Comparison of ENCODE assay signal across 8 cellular contexts in genomic region chr19:18833141-18833476, GRCh38. TPM values are rescaled to one million over a fixed set of nuclear protein-coding genes. Genes with fewer than 3 reads are reported as not detected.
DNase-seq lines count a peak whose midpoint lies in the region; ATAC-seq and TF ChIP-seq lines count a peak whose summit lies in the region.

No MANE protein-coding gene starts in this region.

- peaks cover 44 to 50% (median 47%) of the 10 kb centered on the region in 10 experiments for H3K4me1 ChIP-seq in BLaER1 treated with 17β-estradiol and CSF1 and Interleukin-3, amounts not matched to agents 10 nM and 100 nM

- H3K27ac Mint-ChIP-seq in IgD-negative memory B cell (peak overlapping the region; percentile 81 to 92 (median 87)), naive B cell (peak overlapping the region in 5 of 6 donors; percentile 57 to 98 (median 92))

- H3K27ac ChIP-seq in BLaER1 treated with 17β-estradiol and CSF1 and Interleukin-3, amounts not matched to agents 10 nM and 100 nM: peak overlapping the region; percentile 91 to 98 (median 96); a peak in 21 of 22 replicates

- H3K4me3 Mint-ChIP-seq in IgD-negative memory B cell (peak overlapping the region; percentile 85 to 96 (median 93)), naive B cell (peak overlapping the region; percentile 90 to 98 (median 93))

- in situ Hi-C loops in GM13977 (cut with MboI; ENCODE audit: low pct_unique_long_range_greater_than_20kb, low sequenced_read_pairs, unreplicated experiment): no loop called here
- in situ Hi-C loops in G401 (cut with HindIII; ENCODE audit: low sequenced_read_pairs): no loop called here

- H3K36me3 Mint-ChIP-seq in IgD-negative memory B cell (no peaks in the 10 kb centered on the region), naive B cell (peaks cover 0 to 6% of the 10 kb centered on the region in 2 donors)

- peak overlapping the region; percentile 87 to 100 (median 97) for H3K4me3 ChIP-seq in BLaER1 treated with 17β-estradiol and CSF1 and Interleukin-3, amounts not matched to agents 10 nM and 100 nM
- peak overlapping the region; percentile 84 for H3K4me3 ChIP-seq in cardiac fibroblast (replicated peaks in 1 of 2; ENCODE audit: low read depth in 2 of 2, low read length in 2 of 2)

- H3K9me3 Mint-ChIP-seq in IgD-negative memory B cell (no peaks in the 10 kb centered on the region), naive B cell (no peaks in the 10 kb centered on the region)

- ATAC-seq in naive B cell (ENCODE audit: low read depth in 2 of 2): no peak
- no peak for ATAC-seq in HG03457 (IDR thresholded peaks at IDR 0.05; ENCODE audit: unreplicated experiment)

- H3K9me3 ChIP-seq in BLaER1 treated with 17β-estradiol and CSF1 and Interleukin-3, amounts not matched to agents 10 nM and 100 nM (replicated peaks in 1 of 11): no peaks in the 10 kb centered on the region

- H3K27me3 Mint-ChIP-seq in IgD-negative memory B cell: no peaks in the 10 kb centered on the region
- peaks cover 0 to 4% (median 0%) of the 10 kb centered on the region in 3 donors for H3K27me3 Mint-ChIP-seq in naive B cell

- no peaks in the 10 kb centered on the region for H3K27me3 ChIP-seq in BLaER1 treated with 17β-estradiol and CSF1 and Interleukin-3, amounts not matched to agents 10 nM and 100 nM

- peaks cover 35 to 41% (median 40%) of the 10 kb centered on the region in 3 donors for H3K4me1 Mint-ChIP-seq in IgD-negative memory B cell
- peaks cover 47 to 63% (median 52%) of the 10 kb centered on the region in 3 donors for H3K4me1 Mint-ChIP-seq in naive B cell

- H4K20me1 ChIP-seq in BLaER1 treated with 17β-estradiol and CSF1 and Interleukin-3, amounts not matched to agents 10 nM and 100 nM: peaks cover 60 to 63% (median 63%) of the 10 kb centered on the region in 11 experiments

- H3K4me2 ChIP-seq in BLaER1 treated with 17β-estradiol and CSF1 and Interleukin-3, amounts not matched to agents 10 nM and 100 nM: peak overlapping the region; percentile 98 to 100 (median 99)

- no peak for TF ChIP-seq CTCF in cardiac fibroblast (IDR thresholded peaks at IDR 0.05; ENCODE audit: low read depth, low read length)
- TF ChIP-seq CTCF in GM13977 (IDR thresholded peaks at IDR 0.05; ENCODE audit: extremely low read depth, insufficient read depth, missing control alignments): no peak

- H3K36me3 ChIP-seq in BLaER1 treated with 17β-estradiol and CSF1 and Interleukin-3, amounts not matched to agents 10 nM and 100 nM: peaks cover 28 to 47% (median 46%) of the 10 kb centered on the region in 11 experiments; a peak in 21 of 22 replicates

- DNase-seq in cardiac fibroblast (ENCODE audit: low read depth in 2 of 2) (peak in 1 of 2 donors; percentile 18), naive B cell (no peak), GM13977 (ENCODE audit: low spot score) (no peak), A172 (ENCODE audit: low spot score) (no peak), G401 (ENCODE audit: low spot score) (no peak)

- H3K9ac ChIP-seq in BLaER1 treated with 17β-estradiol and CSF1 and Interleukin-3, amounts not matched to agents 10 nM and 100 nM: peak overlapping the region; percentile 92 to 99 (median 99)

RNA-seq across cellular contexts. Expression of gene UPF1, which starts 1.4 kb away (rescaled TPM):
- 14.6 TPM for polyA plus RNA-seq in IgD-negative memory B cell
- polyA plus RNA-seq in naive B cell (ENCODE audit: low read depth in 6 of 6): 10 to 100 TPM in 3 of 6 donors, 1 to 10 TPM in 3; 2.2 to 21.3 (median 10.0) TPM
- total RNA-seq in A172 (2014; rRNA removed; shearing (Covaris generic)): 40.3 and 56.4 TPM in 2 replicates
- total RNA-seq in G401 (2014; rRNA removed; shearing (Covaris generic)): 104 and 111 TPM in 2 replicates

RNA-seq across cellular contexts. Expression of gene COMP, which starts 42.0 kb away (rescaled TPM):
- polyA plus RNA-seq in IgD-negative memory B cell: not detected
- under 1 TPM in 1 of 6 donors, not detected in 5; 0.36 TPM for polyA plus RNA-seq in naive B cell (ENCODE audit: low read depth in 6 of 6)
- total RNA-seq in A172 (2014; rRNA removed; shearing (Covaris generic)): not detected in 2 replicates
- 0.49 and 0.54 TPM in 2 replicates for total RNA-seq in G401 (2014; rRNA removed; shearing (Covaris generic))
